21 cellular contexts compared by ENCODE assay signal in the genomic region with DNA sequence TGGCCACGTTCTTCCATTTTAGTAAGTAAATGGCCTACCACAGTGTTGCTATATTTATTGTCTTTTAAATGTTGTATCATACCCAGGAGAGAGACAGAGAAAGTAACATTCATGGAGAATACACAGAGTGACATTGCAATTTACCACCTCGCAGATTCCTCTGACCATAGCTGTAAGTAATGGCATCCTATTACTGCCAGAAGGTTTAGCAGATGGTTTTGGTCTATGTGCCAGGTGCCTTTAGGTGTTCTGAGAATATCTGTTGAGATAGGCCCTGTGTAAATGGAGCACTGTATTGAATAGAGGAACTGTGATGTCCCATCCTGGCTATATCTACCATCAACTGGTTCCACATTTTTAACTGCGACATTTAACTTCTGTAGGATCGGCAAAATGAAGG.
"Had no signal": no experiment of that assay in that cellular context is flagged by ENCODE, and none has a peak within 500 bp of the region (broad histone marks: within the 10 kb centered on the region; RNA-seq: fewer than 3 reads in every experiment).

No MANE protein-coding gene starts in this region.

- H3K27ac ChIP-seq: HL-60, KMS-11, SJSA1, SK-N-MC had no signal

- H3K36me3 ChIP-seq: SJSA1 had no signal

- H3K9me3 ChIP-seq: SJSA1 had no signal

- DNase-seq: MV-4-11, NCI-H1048, NCI-H1105, NCI-H1417, NCI-H1436 treated with DMSO at 0.1 percent for 48 hours, NCI-H1694, NCI-H187 treated with DMSO at 0.1 percent for 48 hours, NCI-H2029 treated with DMSO at 0.1 percent for 48 hours, NCI-H226, NCI-H510A, NCI-H524 treated with DMSO at 0.1 percent for 48 hours, NCI-H69, NCI-H774, Right ventricle myocardium superior, RPMI8226, SIG-M5 had no signal

- ATAC-seq: K562 had no signal

- H3K27me3 ChIP-seq: SJSA1 had no signal

- H3K4me3 ChIP-seq: K562, SJSA1, SK-N-MC had no signal
